11 cellular contexts compared by ENCODE assay signal in genomic region chr19:40805258-40805868, GRCh38. TPM values are rescaled to one million over a fixed set of nuclear protein-coding genes. Genes with fewer than 3 reads are reported as not detected.
DNase-seq lines count a peak whose midpoint lies in the region; ATAC-seq and TF ChIP-seq lines count a peak whose summit lies in the region.
"Had no signal": no experiment of that assay in that cellular context is flagged by ENCODE, and none has a peak within 500 bp of the region (broad histone marks: within the 10 kb centered on the region; RNA-seq: fewer than 3 reads in every experiment).

No MANE protein-coding gene starts in this region.

- H3K27ac Mint-ChIP-seq in T-helper 17 cell, result peak overlapping the region; percentile 98
- H3K27ac Mint-ChIP-seq in nephron progenitor cell, result peak overlapping the region; percentile 52

- H3K9me3 ChIP-seq in BLaER1 (no peaks in the 10 kb centered on the region), T-helper 17 cell (ENCODE audit: control insufficient read depth, low read length, poor library complexity, severe bottlenecking) (no peaks in the 10 kb centered on the region)

- no peak for TF ChIP-seq CTCF in nephron progenitor cell (IDR thresholded peaks at IDR 0.05)

- H3K27me3 ChIP-seq in BLaER1, result no peaks in the 10 kb centered on the region

- H3K4me1 Mint-ChIP-seq in T-helper 17 cell, result peaks cover 76% of the 10 kb centered on the region
- peaks cover 79% of the 10 kb centered on the region for H3K4me1 Mint-ChIP-seq in nephron progenitor cell

- H3K4me2 ChIP-seq in BLaER1, result peak overlapping the region; percentile 94

- no peak overlapping the region for H3K4me3 ChIP-seq in BLaER1

- ATAC-seq in T-helper 17 cell, result peak; percentile 7
- no peak for ATAC-seq in HG03139 (IDR thresholded peaks at IDR 0.05; ENCODE audit: unreplicated experiment)

- H3K9ac ChIP-seq in BLaER1, result no peak overlapping the region; the same call in 1 of the 2 replicates

- peak in 1 of 3 donors; percentile 35 for DNase-seq in T-helper 17 cell
- DNase-seq in effector CD4-positive, alpha-beta T cell, result peak; percentile 24
- DNase-seq in nephron progenitor cell, result no peak
- no peak for DNase-seq in DMS114 treated with DMSO at 0.1 percent for 48 hours (lab: John Stamatoyannopoulos, UW; ENCODE audit: unreplicated experiment)
- DNase-seq in UCSD-AML1 (lab: John Stamatoyannopoulos, UW; ENCODE audit: unreplicated experiment), result no peak
- DNase-seq in amygdala (lab: John Stamatoyannopoulos, UW), result no peak

- peaks cover 10% of the 10 kb centered on the region for H3K36me3 Mint-ChIP-seq in T-helper 17 cell (ENCODE audit: low read depth)
- peaks cover 20% of the 10 kb centered on the region for H3K36me3 Mint-ChIP-seq in nephron progenitor cell (ENCODE audit: low read depth)

- no peak overlapping the region for H3K27ac ChIP-seq in BLaER1

- H4K20me1 ChIP-seq in BLaER1, result peaks cover 100% of the 10 kb centered on the region

- H3K4me3 Mint-ChIP-seq in T-helper 17 cell (peak overlapping the region; percentile 98), nephron progenitor cell (peak overlapping the region; percentile 61)

- peaks cover 91% of the 10 kb centered on the region for H3K36me3 ChIP-seq in BLaER1

- no peaks in the 10 kb centered on the region for H3K9me3 Mint-ChIP-seq in nephron progenitor cell

- peaks cover 75% of the 10 kb centered on the region for H3K4me1 ChIP-seq in BLaER1

- H3K27me3 Mint-ChIP-seq in T-helper 17 cell (no peaks in the 10 kb centered on the region), nephron progenitor cell (ENCODE audit: low read depth, poor library complexity) (peaks cover 3% of the 10 kb centered on the region)

RNA-seq across cellular contexts. Expression of gene EGLN2, which starts 6.4 kb away (rescaled TPM):
- 100 to 1,000 TPM; 112 to 131 TPM for total RNA-seq in T-helper 17 cell

RNA-seq across cellular contexts. Expression of gene RAB4B, which starts 27.3 kb away (rescaled TPM):
- total RNA-seq in T-helper 17 cell, result 10 to 100 TPM; 52.4 to 55.4 TPM

RNA-seq across cellular contexts. Expression of gene MIA, which starts 30.0 kb away (rescaled TPM):
- not detected for total RNA-seq in T-helper 17 cell
- total RNA-seq: activated CD8-positive, alpha-beta memory T cell treated with anti-CD3 and anti-CD28 coated beads for 36 hours; glomerular endothelial cell had no signal

RNA-seq across cellular contexts. Expression of gene CYP2A6, which starts 44.9 kb away (rescaled TPM):
- total RNA-seq in T-helper 17 cell, result not detected
- total RNA-seq: activated CD8-positive, alpha-beta memory T cell treated with anti-CD3 and anti-CD28 coated beads for 36 hours; glomerular endothelial cell; HT1080 had no signal

RNA-seq across cellular contexts. Expression of gene SNRPA, which starts 54.4 kb away (rescaled TPM):
- 10 to 100 TPM; 67.3 to 81.8 TPM for total RNA-seq in T-helper 17 cell
